In the genomic region with DNA sequence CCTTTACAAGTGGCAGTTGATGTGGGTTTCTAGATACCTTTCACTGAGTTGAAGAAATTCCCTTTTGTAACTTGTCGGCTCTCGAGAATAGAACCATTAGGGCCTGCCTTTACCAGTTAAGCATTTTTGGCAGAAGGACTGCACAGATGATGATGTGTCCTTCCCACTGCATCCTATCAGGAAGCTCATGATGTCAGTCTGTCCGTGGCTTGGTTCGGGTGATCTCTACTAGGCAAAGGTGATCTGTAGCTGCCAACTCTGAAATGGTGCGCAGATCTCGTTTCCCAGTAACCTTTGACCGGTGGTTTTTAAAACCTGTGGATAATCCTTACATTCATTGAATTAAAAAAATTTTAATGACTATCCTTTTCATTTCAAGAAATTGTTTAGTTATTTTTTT, we compare ENCODE assay signal across 27 cellular contexts. TPM values are rescaled to one million over a fixed set of nuclear protein-coding genes. Genes with fewer than 3 reads are reported as not detected.
A peak's percentile ranks its signal among the peaks of the same experiment; 100 is the strongest.
DNase-seq lines count a peak whose midpoint lies in the region; ATAC-seq and TF ChIP-seq lines count a peak whose summit lies in the region.
"Had no signal": no experiment of that assay in that cellular context is flagged by ENCODE, and none has a peak within 500 bp of the region (broad histone marks: within the 10 kb centered on the region; RNA-seq: fewer than 3 reads in every experiment).

No MANE protein-coding gene starts in this region.

- peak; percentile 83 for ATAC-seq in left lobe of liver
- no peak for ATAC-seq in natural killer cell
- ATAC-seq: activated CD8-positive, alpha-beta memory T cell treated with anti-CD3 and anti-CD28 coated beads, Interleukin-2, amount 10 ng/mL, durations not matched to agents 7 days and 5 days; activated T-cell treated with anti-CD3 and anti-CD28 coated beads, Interleukin-2, amount 50 U/mL, for 72 hours; left colon had no signal

- peaks cover 99% of the 10 kb centered on the region for H3K79me2 ChIP-seq in Loucy (ENCODE audit: insufficient read depth, low read length)

- DNase-seq in erythroblast (lab: John Stamatoyannopoulos, UW) (peak; percentile 39 to 72), left lobe of liver (ENCODE audit: low spot score) (no peak), natural killer cell (no peak), H4 (ENCODE audit: low spot score) (no peak), GM19240 (ENCODE audit: insufficient read length, low spot score) (no peak)
- DNase-seq: activated CD4-positive, CD25-positive, alpha-beta regulatory T cell; activated CD8-positive, alpha-beta memory T cell treated with anti-CD3 and anti-CD28 coated beads, Interleukin-2, amount 10 ng/mL, durations not matched to agents 7 days and 5 days; activated naive CD4-positive, alpha-beta T cell treated with anti-CD3 and anti-CD28 coated beads for 36 hours; activated T-cell treated with anti-CD3 and anti-CD28 coated beads, Interleukin-2, amount 50 U/mL, for 72 hours; amniotic stem cell; DMS79; effector CD8-positive, alpha-beta T cell; foreskin melanocyte; hypothalamus; immature natural killer cell; left colon; NCI-H1092 treated with DMSO at 0.1 percent for 48 hours; NCI-H187; NCI-H2171 treated with DMSO at 0.1 percent for 48 hours; NCI-H526 treated with DMSO at 0.1 percent for 48 hours; Peyer's patch; stimulated activated CD4-positive, alpha-beta T cell treated with anti-CD3 and anti-CD28 coated beads, Interleukin-2, amount 100 ng/mL, for 24 hours; upper lobe of left lung had no signal

- peaks cover 61% of the 10 kb centered on the region for H3K4me1 ChIP-seq in Loucy (ENCODE audit: insufficient read depth, low read length, poor library complexity, severe bottlenecking)
- peaks cover 24% of the 10 kb centered on the region for H3K4me1 ChIP-seq in stomach smooth muscle (ENCODE audit: control insufficient read depth, insufficient read depth, low read length)

- no peak overlapping the region for H2AFZ ChIP-seq in Loucy (ENCODE audit: low read length)

- peak overlapping the region; percentile 8 for H3K9ac ChIP-seq in Loucy (ENCODE audit: low read depth, low read length, poor library complexity, severe bottlenecking)
- no peak overlapping the region for H3K9ac ChIP-seq in stomach smooth muscle (ENCODE audit: low read length in 2 of 2)
- H3K9ac ChIP-seq: BLaER1 treated with 17β-estradiol and CSF1 and Interleukin-3, amounts not matched to agents 10 nM and 100 nM had no signal

- no peaks in the 10 kb centered on the region for H3K36me3 Mint-ChIP-seq in natural killer cell
- H3K36me3 Mint-ChIP-seq: immature natural killer cell had no signal

- H3K9me3 Mint-ChIP-seq in natural killer cell = no peaks in the 10 kb centered on the region
- H3K9me3 Mint-ChIP-seq: activated naive CD4-positive, alpha-beta T cell treated with anti-CD3 and anti-CD28 coated beads for 36 hours; activated T-cell treated with anti-CD3 and anti-CD28 coated beads, Interleukin-2, amount 50 U/mL, for 72 hours had no signal

- no peaks in the 10 kb centered on the region for H3K9me2 ChIP-seq in Loucy (replicated peaks; ENCODE audit: low read depth, low read length)

- H3F3A ChIP-seq in Loucy (ENCODE audit: low read depth) = peaks cover 17% of the 10 kb centered on the region

- no peak for TF ChIP-seq POLR2A in erythroblast (IDR thresholded peaks at IDR 0.05; ENCODE audit: low read length)

- H3K27me3 ChIP-seq in Loucy (ENCODE audit: insufficient read depth, low read length, poor library complexity, severe bottlenecking) (no peaks in the 10 kb centered on the region), stomach smooth muscle (ENCODE audit: control insufficient read depth in 1 of 2, insufficient read depth in 2 of 2, low read length in 2 of 2) (no peaks in the 10 kb centered on the region)
- H3K27me3 ChIP-seq: BLaER1 treated with 17β-estradiol and CSF1 and Interleukin-3, amounts not matched to agents 10 nM and 100 nM; Peyer's patch; upper lobe of left lung had no signal

- H3K4me3 Mint-ChIP-seq in natural killer cell = no peak overlapping the region
- H3K4me3 Mint-ChIP-seq: activated CD8-positive, alpha-beta memory T cell treated with anti-CD3 and anti-CD28 coated beads, Interleukin-2, amount 10 ng/mL, durations not matched to agents 7 days and 5 days; activated naive CD4-positive, alpha-beta T cell treated with anti-CD3 and anti-CD28 coated beads for 36 hours; activated T-cell treated with anti-CD3 and anti-CD28 coated beads, Interleukin-2, amount 50 U/mL, for 72 hours; immature natural killer cell had no signal

- H3K9me3 ChIP-seq in Loucy (ENCODE audit: insufficient read depth, low read depth, low read length) = no peaks in the 10 kb centered on the region
- H3K9me3 ChIP-seq in stomach smooth muscle (ENCODE audit: control insufficient read depth in 2 of 2, low read length in 2 of 2) = no peaks in the 10 kb centered on the region
- H3K9me3 ChIP-seq: Peyer's patch, upper lobe of left lung had no signal

- peak overlapping the region; percentile 46 for H3K27ac ChIP-seq in stomach smooth muscle (ENCODE audit: low read length)
- H3K27ac ChIP-seq: HL-60, Peyer's patch, upper lobe of left lung had no signal

- peaks cover 75% of the 10 kb centered on the region for H4K20me1 ChIP-seq in Loucy (ENCODE audit: insufficient read depth, low read length, poor library complexity, severe bottlenecking)

- peak overlapping the region; percentile 41 for H3K4me2 ChIP-seq in Loucy (ENCODE audit: low read depth, low read length, poor library complexity, severe bottlenecking)
- H3K4me2 ChIP-seq: BLaER1 treated with 17β-estradiol and CSF1 and Interleukin-3, amounts not matched to agents 10 nM and 100 nM had no signal

- H3K36me3 ChIP-seq in Loucy (ENCODE audit: insufficient read depth, low read length) (peaks cover 26% of the 10 kb centered on the region; the same call in 1 of the 2 replicates), stomach smooth muscle (ENCODE audit: control insufficient read depth in 2 of 2, insufficient read depth in 2 of 2, low read length in 2 of 2) (no peaks in the 10 kb centered on the region)
- H3K36me3 ChIP-seq: Peyer's patch, upper lobe of left lung had no signal

- intact Hi-C loops in natural killer cell (cut with micrococcal nuclease) = no loop called here

- TF ChIP-seq CTCF in Loucy (conservative IDR thresholded peaks at IDR 0.05; ENCODE audit: low read length) (no peak), natural killer cell (IDR thresholded peaks at IDR 0.05) (no peak)

- H3K4me3 ChIP-seq in Loucy (ENCODE audit: low read length, poor library complexity, severe bottlenecking) = no peak overlapping the region
- H3K4me3 ChIP-seq in stomach smooth muscle (ENCODE audit: low read length in 2 of 2) = no peak overlapping the region
- H3K4me3 ChIP-seq: BLaER1 treated with 17β-estradiol and CSF1 and Interleukin-3, amounts not matched to agents 10 nM and 100 nM; Peyer's patch; upper lobe of left lung had no signal

- H3K27ac Mint-ChIP-seq in natural killer cell = no peak overlapping the region
- H3K27ac Mint-ChIP-seq: activated CD8-positive, alpha-beta memory T cell treated with anti-CD3 and anti-CD28 coated beads, Interleukin-2, amount 10 ng/mL, durations not matched to agents 7 days and 5 days; activated naive CD4-positive, alpha-beta T cell treated with anti-CD3 and anti-CD28 coated beads for 36 hours; activated T-cell treated with anti-CD3 and anti-CD28 coated beads, Interleukin-2, amount 50 U/mL, for 72 hours; immature natural killer cell had no signal

- H3K4me1 Mint-ChIP-seq in natural killer cell = no peaks in the 10 kb centered on the region
- H3K4me1 Mint-ChIP-seq: activated CD8-positive, alpha-beta memory T cell treated with anti-CD3 and anti-CD28 coated beads, Interleukin-2, amount 10 ng/mL, durations not matched to agents 7 days and 5 days had no signal

- H3K27me3 Mint-ChIP-seq in natural killer cell (ENCODE audit: low read depth in 2 of 2) = no peaks in the 10 kb centered on the region
- H3K27me3 Mint-ChIP-seq: activated CD8-positive, alpha-beta memory T cell treated with anti-CD3 and anti-CD28 coated beads, Interleukin-2, amount 10 ng/mL, durations not matched to agents 7 days and 5 days had no signal

RNA-seq across cellular contexts. Expression of gene ZNRF1, which starts 49.7 kb away (rescaled TPM):
- 14.0 TPM for total RNA-seq in left lobe of liver
- total RNA-seq in natural killer cell = 1 to 10 TPM; 2.4 to 5.1 (median 3.4) TPM
- total RNA-seq in H4 (2014; rRNA removed; shearing (Covaris generic)) = 3.8 and 5.1 TPM in 2 replicates

Comparison
In these comparisons a context has a peak if more than half of its experiments do, and no peak if none do; other contexts are left out.
1. DNase-seq: peak in erythroblast (2 of 2); none in left lobe of liver (single experiment), natural killer cell (single experiment), H4 (single experiment) and GM19240 (single experiment).